In genomic region chr3:15331606-15332404, GRCh38 we compare ENCODE assay signal across 8 cellular contexts. TPM values are rescaled to one million over a fixed set of nuclear protein-coding genes. Genes with fewer than 3 reads are reported as not detected.
A peak's percentile ranks its signal among the peaks of the same experiment; 100 is the strongest.
DNase-seq lines count a peak whose midpoint lies in the region; ATAC-seq and TF ChIP-seq lines count a peak whose summit lies in the region.

No MANE protein-coding gene starts in this region.

- H3K9me3 ChIP-seq in mesodermal cell (ENCODE audit: control insufficient read depth, low read length), result no peaks in the 10 kb centered on the region

- WGBS in mesodermal cell (ENCODE audit: insufficient coverage in 2 of 2), 2 experiments, result 0 to 1% methylated on average over 59 to 71 of the region's 71 CpGs

- TF ChIP-seq CTCF in HL-60 (IDR thresholded peaks at IDR 0.05; ENCODE audit: insufficient read depth, low read length), result no peak

- DNase-seq in AG08396 (ENCODE audit: low spot score), result peak; percentile 46
- DNase-seq in HL-60 (ENCODE audit: low read depth in 1 of 2, low spot score in 1 of 2), result no peak
- DNase-seq in activated CD4-positive, alpha-beta T cell treated with anti-CD3 and anti-CD28 coated beads for 48 hours, result peak; percentile 48
- peak; percentile 60 for DNase-seq in ecto neural progenitor cell (ENCODE audit: low spot score)
- peak in 5 of 6 experiments; percentile 17 to 51 (median 40) for DNase-seq in stimulated activated naive CD4-positive, alpha-beta T cell (lab: John Stamatoyannopoulos, UW)
- no peak for DNase-seq in OCI-M2 (lab: John Stamatoyannopoulos, UW; ENCODE audit: unreplicated experiment)

- peaks cover 12% of the 10 kb centered on the region for H3K27me3 ChIP-seq in HL-60 (ENCODE audit: insufficient read depth, poor library complexity, severe bottlenecking)

- peaks cover 35% of the 10 kb centered on the region for H3K36me3 ChIP-seq in mesodermal cell (ENCODE audit: control insufficient read depth, insufficient read depth, low read length)

- H3K27ac ChIP-seq in HL-60 (replicated peaks) (no peak overlapping the region), mesodermal cell (ENCODE audit: low read depth, low read length, severe bottlenecking) (no peak overlapping the region)

- H3K4me3 ChIP-seq in HL-60 (replicated peaks; ENCODE audit: insufficient read depth, low read length), result peak overlapping the region; percentile 58
- peak overlapping the region; percentile 86 for H3K4me3 ChIP-seq in mesodermal cell (ENCODE audit: extremely low read depth, insufficient read depth, low read length, poor library complexity, severe bottlenecking)

- peaks cover 8% of the 10 kb centered on the region for H3K4me1 ChIP-seq in mesodermal cell (ENCODE audit: control insufficient read depth, insufficient read depth, low read length, poor library complexity, severe bottlenecking)

- ATAC-seq in GM19395 (IDR thresholded peaks at IDR 0.05; ENCODE audit: unreplicated experiment), result peak; percentile 54

RNA-seq across cellular contexts. Expression of gene SH3BP5, which starts 0.6 kb away (rescaled TPM):
- polyA plus RNA-seq in mesodermal cell (2013, experiment 1 of 2), result 41.1 TPM
- 40.9 TPM for polyA plus RNA-seq in mesodermal cell (2013, experiment 2 of 2)

Comparison
In these comparisons a context has a peak if more than half of its experiments do, and no peak if none do; other contexts are left out.
1. DNase-seq: peak in AG08396 (single experiment), activated CD4-positive, alpha-beta T cell treated with anti-CD3 and anti-CD28 coated beads for 48 hours (single experiment), ecto neural progenitor cell (single experiment) and stimulated activated naive CD4-positive, alpha-beta T cell (5 of 6); none in HL-60 (0 of 2) and OCI-M2 (single experiment).